26 cellular contexts compared by ENCODE assay signal in the genomic region with DNA sequence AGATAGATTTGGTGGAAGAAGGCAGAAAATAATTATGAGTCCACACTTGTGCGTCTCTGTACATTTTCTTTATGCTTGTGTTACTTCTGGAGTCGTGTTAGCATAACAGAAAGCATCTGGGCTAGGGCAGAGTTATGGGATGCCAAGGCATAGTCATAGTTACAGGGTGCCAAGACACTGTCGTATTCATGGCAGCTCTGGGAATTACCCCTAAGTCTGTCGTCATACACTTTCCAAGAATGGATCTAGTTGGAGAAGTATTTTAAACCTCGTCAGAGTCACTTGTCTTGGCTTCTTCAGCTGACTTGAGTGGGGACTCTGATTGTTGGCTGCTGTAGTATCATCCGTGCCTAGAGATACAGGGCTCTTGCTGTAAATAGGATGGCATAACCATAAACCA. TPM values are rescaled to one million over a fixed set of nuclear protein-coding genes. Genes with fewer than 3 reads are reported as not detected.
DNase-seq lines count a peak whose midpoint lies in the region; ATAC-seq and TF ChIP-seq lines count a peak whose summit lies in the region.
"Had no signal": no experiment of that assay in that cellular context is flagged by ENCODE, and none has a peak within 500 bp of the region (broad histone marks: within the 10 kb centered on the region; RNA-seq: fewer than 3 reads in every experiment).

No MANE protein-coding gene starts in this region.

- no peak for TF ChIP-seq CTCF in WTC11 (IDR thresholded peaks at IDR 0.05)

- H3K36me3 ChIP-seq in GM23248 (ENCODE audit: low read depth), result no peaks in the 10 kb centered on the region
- H3K36me3 ChIP-seq: BLaER1, uterus, WERI-Rb-1 had no signal

- no peak overlapping the region for H3K27ac ChIP-seq in GM23248
- H3K27ac ChIP-seq: BLaER1, HL-60, RWPE1, uterus, WERI-Rb-1 had no signal

- no peak for DNase-seq in activated T-cell treated with anti-CD3 and anti-CD28 coated beads, Interleukin-2, amount 50 U/mL, for 4 hours
- DNase-seq in activated T-cell treated with anti-CD3 and anti-CD28 coated beads for 4 hours (no peak), GM23248 (peak; percentile 58), WTC11 (ENCODE audit: low spot score) (no peak)
- DNase-seq in activated T-helper 2 cell treated with anti-CD3 and anti-CD28 coated beads, Interferon-gamma antibody, Interleukin-2, Interleukin-4, amounts not matched to agents 10 μg/mL and 5 μg/mL and 100 μg/mL, durations not matched to agents 14 hours and 24 hours and 36 hours (ENCODE audit: low spot score), result no peak
- DNase-seq in naive thymus-derived CD8-positive, alpha-beta T cell, result no peak
- DNase-seq in activated CD4-positive, CD25-positive, alpha-beta regulatory T cell (lab: John Stamatoyannopoulos, UW), result no peak
- DNase-seq: activated gamma-delta T cell; anterior cingulate cortex; cortex of kidney; islet precursor cell; left ventricle myocardium superior; natural killer cell; NCI-H1092; NCI-H187 treated with DMSO at 0.1 percent for 48 hours; NCI-H748 treated with DMSO at 0.1 percent for 48 hours; retina; SK-N-SH; stimulated activated CD4-positive, alpha-beta T cell treated with anti-CD3 and anti-CD28 coated beads, Interleukin-2, amount 100 ng/mL, for 24 hours; uterus; WERI-Rb-1 had no signal

- H3K4me3 ChIP-seq in GM23248, result no peak overlapping the region
- H3K4me3 ChIP-seq: BLaER1, smooth muscle cell, uterus had no signal

- no peaks in the 10 kb centered on the region for H3K27me3 ChIP-seq in GM23248 (replicated peaks; ENCODE audit: insufficient read depth)
- H3K27me3 ChIP-seq: BLaER1, uterus had no signal

- H3K27ac Mint-ChIP-seq in activated T-helper 2 cell treated with anti-CD3 and anti-CD28 coated beads, Interferon-gamma antibody, Interleukin-2, Interleukin-4, amounts not matched to agents 10 μg/mL and 5 μg/mL and 100 μg/mL, durations not matched to agents 14 hours and 24 hours and 36 hours, result peak overlapping the region; percentile 62
- H3K27ac Mint-ChIP-seq in naive thymus-derived CD8-positive, alpha-beta T cell, result peak overlapping the region; percentile 75 to 94 (median 86)
- no peak overlapping the region for H3K27ac Mint-ChIP-seq in WTC11
- H3K27ac Mint-ChIP-seq: natural killer cell had no signal

- no peak overlapping the region for H3K9ac ChIP-seq in GM23248
- H3K9ac ChIP-seq: BLaER1, SK-N-SH had no signal

- peaks cover 5% of the 10 kb centered on the region for H3K36me3 Mint-ChIP-seq in activated T-cell treated with anti-CD3 and anti-CD28 coated beads, Interleukin-2, amount 50 U/mL, for 4 hours (ENCODE audit: insufficient read depth)
- H3K36me3 Mint-ChIP-seq in activated T-helper 2 cell treated with anti-CD3 and anti-CD28 coated beads, Interferon-gamma antibody, Interleukin-2, Interleukin-4, amounts not matched to agents 10 μg/mL and 5 μg/mL and 100 μg/mL, durations not matched to agents 14 hours and 24 hours and 36 hours (ENCODE audit: low read depth), result peaks cover 35% of the 10 kb centered on the region
- peaks cover 3 to 9% (median 3%) of the 10 kb centered on the region in 3 donors for H3K36me3 Mint-ChIP-seq in naive thymus-derived CD8-positive, alpha-beta T cell
- peaks cover 2% of the 10 kb centered on the region; the same call in 1 of the 2 replicates for H3K36me3 Mint-ChIP-seq in WTC11
- H3K36me3 Mint-ChIP-seq: natural killer cell had no signal

- no peaks in the 10 kb centered on the region for H3K4me1 ChIP-seq in GM23248 (ENCODE audit: insufficient read depth)
- H3K4me1 ChIP-seq: uterus had no signal

- no peak for ATAC-seq in activated T-cell treated with anti-CD3 and anti-CD28 coated beads, Interleukin-2, amount 50 U/mL, for 4 hours
- ATAC-seq in naive thymus-derived CD8-positive, alpha-beta T cell, result no peak
- ATAC-seq in WTC11, result no peak
- ATAC-seq in GM18517 (IDR thresholded peaks at IDR 0.05; ENCODE audit: unreplicated experiment), result no peak
- ATAC-seq: left ventricle myocardium superior, natural killer cell had no signal

- H3K9me3 Mint-ChIP-seq in activated T-cell treated with anti-CD3 and anti-CD28 coated beads, Interleukin-2, amount 50 U/mL, for 4 hours, result peaks cover 3% of the 10 kb centered on the region
- H3K9me3 Mint-ChIP-seq in activated T-helper 2 cell treated with anti-CD3 and anti-CD28 coated beads, Interferon-gamma antibody, Interleukin-2, Interleukin-4, amounts not matched to agents 10 μg/mL and 5 μg/mL and 100 μg/mL, durations not matched to agents 14 hours and 24 hours and 36 hours, result peaks cover 3% of the 10 kb centered on the region
- peaks cover 0 to 2% (median 0%) of the 10 kb centered on the region in 9 donors for H3K9me3 Mint-ChIP-seq in naive thymus-derived CD8-positive, alpha-beta T cell
- H3K9me3 Mint-ChIP-seq in WTC11, result peaks cover 3% of the 10 kb centered on the region
- H3K9me3 Mint-ChIP-seq: natural killer cell had no signal

- in situ Hi-C loops in GM23248 (cut with MboI), result no loop called here

- no peaks in the 10 kb centered on the region for H4K20me1 ChIP-seq in GM23248 (ENCODE audit: insufficient read depth)
- H4K20me1 ChIP-seq: BLaER1 had no signal

- H2AFZ ChIP-seq in GM23248, result no peak overlapping the region

- H3K4me2 ChIP-seq in GM23248 (ENCODE audit: unreplicated experiment), result no peak overlapping the region
- H3K4me2 ChIP-seq: BLaER1, SK-N-SH, smooth muscle cell had no signal

- H3F3A ChIP-seq in GM23248 (ENCODE audit: insufficient read depth), result no peaks in the 10 kb centered on the region

- H3K79me2 ChIP-seq in GM23248 (ENCODE audit: insufficient read depth), result no peaks in the 10 kb centered on the region

- H3K27me3 Mint-ChIP-seq in activated T-cell treated with anti-CD3 and anti-CD28 coated beads, Interleukin-2, amount 50 U/mL, for 4 hours (ENCODE audit: low read depth), result no peaks in the 10 kb centered on the region
- no peaks in the 10 kb centered on the region for H3K27me3 Mint-ChIP-seq in activated T-helper 2 cell treated with anti-CD3 and anti-CD28 coated beads, Interferon-gamma antibody, Interleukin-2, Interleukin-4, amounts not matched to agents 10 μg/mL and 5 μg/mL and 100 μg/mL, durations not matched to agents 14 hours and 24 hours and 36 hours (ENCODE audit: low read depth)
- H3K27me3 Mint-ChIP-seq in naive thymus-derived CD8-positive, alpha-beta T cell, result no peaks in the 10 kb centered on the region
- no peaks in the 10 kb centered on the region for H3K27me3 Mint-ChIP-seq in WTC11 (ENCODE audit: low read depth)

- peaks cover 85% of the 10 kb centered on the region for H3K4me1 Mint-ChIP-seq in activated T-cell treated with anti-CD3 and anti-CD28 coated beads, Interleukin-2, amount 50 U/mL, for 4 hours (ENCODE audit: low read depth)
- peaks cover 68% of the 10 kb centered on the region for H3K4me1 Mint-ChIP-seq in activated T-helper 2 cell treated with anti-CD3 and anti-CD28 coated beads, Interferon-gamma antibody, Interleukin-2, Interleukin-4, amounts not matched to agents 10 μg/mL and 5 μg/mL and 100 μg/mL, durations not matched to agents 14 hours and 24 hours and 36 hours (ENCODE audit: low read depth)
- H3K4me1 Mint-ChIP-seq in naive thymus-derived CD8-positive, alpha-beta T cell, result peaks cover 35 to 84% (median 81%) of the 10 kb centered on the region in 4 donors
- H3K4me1 Mint-ChIP-seq in WTC11, result no peaks in the 10 kb centered on the region
- H3K4me1 Mint-ChIP-seq: natural killer cell had no signal

- no peaks in the 10 kb centered on the region for H3K9me3 ChIP-seq in GM23248 (ENCODE audit: low read depth)
- H3K9me3 ChIP-seq: BLaER1, SK-N-SH, uterus had no signal

- WGBS in GM23248 (ENCODE audit: low coverage in 1 of 2, low lambda C conversion rate in 2 of 2, missing lambda C conversion rate in 2 of 2), 2 experiments, result 13% methylated on average over 6 of the region's 6 CpGs

- CTCF ChIA-PET in WTC11 (lab: Charles Lee), result no interaction called here

- peak overlapping the region; percentile 9 for H3K4me3 Mint-ChIP-seq in activated T-cell treated with anti-CD3 and anti-CD28 coated beads, Interleukin-2, amount 50 U/mL, for 4 hours
- H3K4me3 Mint-ChIP-seq in activated T-helper 2 cell treated with anti-CD3 and anti-CD28 coated beads, Interferon-gamma antibody, Interleukin-2, Interleukin-4, amounts not matched to agents 10 μg/mL and 5 μg/mL and 100 μg/mL, durations not matched to agents 14 hours and 24 hours and 36 hours (ENCODE audit: low read depth), result no peak overlapping the region
- H3K4me3 Mint-ChIP-seq in naive thymus-derived CD8-positive, alpha-beta T cell, result peak overlapping the region in 8 of 10 donors; percentile 1 to 66 (median 48)
- H3K4me3 Mint-ChIP-seq in WTC11, result no peak overlapping the region
- H3K4me3 Mint-ChIP-seq: natural killer cell had no signal

- intact Hi-C loops in activated T-helper 2 cell treated with anti-CD3 and anti-CD28 coated beads, Interferon-gamma antibody, Interleukin-2, Interleukin-4, amounts not matched to agents 10 μg/mL and 5 μg/mL and 100 μg/mL, durations not matched to agents 14 hours and 24 hours and 36 hours (cut with micrococcal nuclease), result no loop called here

- no peaks in the 10 kb centered on the region for H3K9me2 ChIP-seq in GM23248 (ENCODE audit: insufficient read depth)
- H3K9me2 ChIP-seq: SK-N-SH had no signal

- POLR2A ChIA-PET in naive thymus-derived CD8-positive, alpha-beta T cell (lab: Charles Lee), result interaction anchor here (0.5 to 1.7 kb wide), 3 partner anchors 11 to 21 kb away, joined by 3 to 6 read pairs (median 5); no protein-coding TSS in a partner anchor
- POLR2A ChIA-PET in WTC11 (lab: Charles Lee), result no interaction called here

TF ChIP-seq in WTC11, 78 proteins besides CTCF, POLR2A, EP300 and RAD21 (continues in another document):
- no peak for TF ChIP-seq NR3C1 (CRISPR knock-in tag; conservative IDR thresholded peaks at IDR 0.05; ENCODE audit: low read depth)

RNA-seq across cellular contexts. Expression of gene CAMK4, which starts 27.8 kb away (rescaled TPM):
- total RNA-seq in activated T-cell treated with anti-CD3 and anti-CD28 coated beads, Interleukin-2, amount 50 U/mL, for 4 hours, result 10 to 100 TPM; 35.5 to 49.5 (median 36.9) TPM
- 3.6 and 3.9 TPM in 2 replicates for total RNA-seq in GM23248 (2014; rRNA removed; shearing (Covaris generic))
- polyA plus RNA-seq in GM23248 (2016; fragmentation: Nextera tagmentation; extraction: Ambion mirVana), result 3.2 and 4.0 TPM in 2 replicates
- 71.8 and 76.7 TPM in 2 replicates for total RNA-seq in activated T-helper 2 cell treated with anti-CD3 and anti-CD28 coated beads, Interferon-gamma antibody, Interleukin-2, Interleukin-4, amounts not matched to agents 10 μg/mL and 5 μg/mL and 100 μg/mL, durations not matched to agents 14 hours and 24 hours and 36 hours
- total RNA-seq in naive thymus-derived CD8-positive, alpha-beta T cell, result 100 to 1,000 TPM; 274 to 307 TPM
- polyA plus RNA-seq in naive thymus-derived CD8-positive, alpha-beta T cell, result 100 to 1,000 TPM in 2 of 3 donors, 10 to 100 TPM in 1; 93.3 to 134 (median 128) TPM
- 5.8 to 10.6 TPM (median 7.4 TPM) in 3 replicates for total RNA-seq in WTC11 (2021)

Comparison
In these comparisons a context has a peak if more than half of its experiments do, and no peak if none do; other contexts are left out.
1. H3K4me3 Mint-ChIP-seq: peak in activated T-cell treated with anti-CD3 and anti-CD28 coated beads, Interleukin-2, amount 50 U/mL, for 4 hours (single experiment) and naive thymus-derived CD8-positive, alpha-beta T cell (8 of 10); none in activated T-helper 2 cell treated with anti-CD3 and anti-CD28 coated beads, Interferon-gamma antibody, Interleukin-2, Interleukin-4, amounts not matched to agents 10 μg/mL and 5 μg/mL and 100 μg/mL, durations not matched to agents 14 hours and 24 hours and 36 hours (single experiment) and WTC11 (single experiment).